ENCODE assay signal across 9 cellular contexts in the genomic region with DNA sequence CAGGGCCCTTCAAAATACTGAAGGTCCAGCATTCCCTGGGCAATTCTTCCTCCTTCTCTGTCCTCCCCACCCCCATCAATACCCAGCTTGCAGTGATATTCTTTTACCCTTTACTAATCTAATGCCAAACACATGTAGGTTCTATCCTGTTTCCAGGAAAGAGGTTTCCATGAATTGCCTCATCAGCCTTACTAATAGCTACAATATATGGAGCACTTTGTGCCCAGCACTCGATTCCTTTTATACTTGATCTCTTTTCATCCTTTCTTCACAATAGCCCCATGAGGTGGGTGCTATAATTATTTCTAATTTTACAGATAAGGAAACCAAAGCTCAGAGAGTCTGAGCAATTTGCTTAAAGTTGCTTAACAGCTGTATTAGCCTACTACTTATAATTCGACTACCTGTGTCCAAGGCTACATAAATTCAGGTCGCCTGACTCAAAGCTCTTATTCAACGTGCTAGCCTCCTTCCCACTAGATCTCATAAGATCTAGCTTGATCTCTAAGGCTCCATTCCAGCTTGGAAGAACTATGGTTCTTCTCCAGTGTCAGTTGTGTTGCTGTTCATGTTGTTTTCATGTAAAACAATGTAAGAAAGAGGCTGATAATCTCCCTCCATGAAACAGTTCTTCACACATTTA.
A peak's percentile ranks its signal among the peaks of the same experiment; 100 is the strongest.
DNase-seq lines count a peak whose midpoint lies in the region; ATAC-seq and TF ChIP-seq lines count a peak whose summit lies in the region.
"Had no signal": no experiment of that assay in that cellular context is flagged by ENCODE, and none has a peak within 500 bp of the region (broad histone marks: within the 10 kb centered on the region; RNA-seq: fewer than 3 reads in every experiment).

No MANE protein-coding gene starts in this region.

- H2AK9ac ChIP-seq in IMR-90 (replicated peaks; ENCODE audit: low read depth, low read length, poor library complexity): no peak overlapping the region

- H3K9ac ChIP-seq in IMR-90 (ENCODE audit: low read depth, low read length) (peak overlapping the region; percentile 66), colonic mucosa (ENCODE audit: low read depth in 2 of 2, low read length in 2 of 2) (no peak overlapping the region)
- H3K9ac ChIP-seq: parathyroid adenoma had no signal

- intact Hi-C loops in IMR-90 (cut with micrococcal nuclease) (loop anchor here (2.0 to 5.0 kb wide), 3 partner anchors 36 to 55 kb away; no protein-coding TSS in a partner anchor), colonic mucosa (cut with DNase I) (no loop called here), ovary (cut with DNase I) (no loop called here)

- peak overlapping the region; percentile 96 for H2BK5ac ChIP-seq in IMR-90 (ENCODE audit: low read depth, low read length, poor library complexity, severe bottlenecking)

- H4K5ac ChIP-seq in IMR-90 (ENCODE audit: low read depth, low read length): peak overlapping the region; percentile 98

- H3K27me3 ChIP-seq in IMR-90 (ENCODE audit: control insufficient read depth, insufficient read depth, low read length): no peaks in the 10 kb centered on the region
- H3K27me3 ChIP-seq in colonic mucosa: no peaks in the 10 kb centered on the region
- H3K27me3 ChIP-seq in osteoblast (ENCODE audit: insufficient read depth, low read length): no peaks in the 10 kb centered on the region
- H3K27me3 ChIP-seq in ovary: no peaks in the 10 kb centered on the region

- peak overlapping the region; percentile 91 for H3K23ac ChIP-seq in IMR-90 (ENCODE audit: low read depth, low read length)

- no CpG with 5 or more reads among the region's 4 CpGs for WGBS in IMR-90 (ENCODE audit: extremely low coverage in 2 of 2, insufficient read length in 1 of 2), 2 experiments
- WGBS in ovary, 3 donors: 51 to 63% (median 58%) methylated on average over 4 of the region's 4 CpGs

- peak overlapping the region; percentile 99 for H2BK120ac ChIP-seq in IMR-90 (ENCODE audit: low read depth, low read length)

- ATAC-seq in GM18498 (IDR thresholded peaks at IDR 0.05; ENCODE audit: unreplicated experiment) (peak; percentile 4), IMR-90 (ENCODE audit: low read depth) (no peak)

- H2BK20ac ChIP-seq in IMR-90 (ENCODE audit: low read depth, low read length): peak overlapping the region; percentile 99

- POLR2A ChIA-PET in IMR-90 (lab: Charles Lee; ENCODE audit: unreplicated experiment): no interaction called here

- peak overlapping the region; percentile 91 for H3K14ac ChIP-seq in IMR-90 (replicated peaks; ENCODE audit: low read depth, low read length)

- H3K4me1 ChIP-seq in IMR-90 (ENCODE audit: control insufficient read depth, insufficient read depth, low read length) (peaks cover 28% of the 10 kb centered on the region), colonic mucosa (no peaks in the 10 kb centered on the region), osteoblast (ENCODE audit: insufficient read depth, low read length) (peaks cover 65% of the 10 kb centered on the region), ovary (ENCODE audit: insufficient read depth) (peaks cover 16% of the 10 kb centered on the region)
- H3K4me1 ChIP-seq: parathyroid adenoma had no signal

- TF ChIP-seq RAD21 in IMR-90 (IDR thresholded peaks at IDR 0.05; ENCODE audit: low read length): no peak

- no peak for TF ChIP-seq EP300 in ovary (IDR thresholded peaks at IDR 0.05)

- H3K27ac ChIP-seq in IMR-90 (ENCODE audit: insufficient read depth, low read length) (peak overlapping the region; percentile 94), colonic mucosa (peak overlapping the region; percentile 22), osteoblast (ENCODE audit: low read depth, low read length) (peak overlapping the region; percentile 98), ovary (peak overlapping the region in 1 of 2 donors; percentile 47)
- H3K27ac ChIP-seq: parathyroid adenoma had no signal

- H3K56ac ChIP-seq in IMR-90 (ENCODE audit: extremely low read depth, insufficient read depth, low read length): peak overlapping the region; percentile 94

- H3K79me1 ChIP-seq in IMR-90 (ENCODE audit: low read depth in 1 of 2, low read length in 2 of 2): no peaks in the 10 kb centered on the region

- TF ChIP-seq POLR2A in IMR-90 (IDR thresholded peaks at IDR 0.05; ENCODE audit: low read depth, low read length): no peak
- no peak for TF ChIP-seq POLR2A in ovary (IDR thresholded peaks at IDR 0.05)

- no peaks in the 10 kb centered on the region for H3K79me2 ChIP-seq in osteoblast (ENCODE audit: insufficient read depth, low read length)
- H3K79me2 ChIP-seq: parathyroid adenoma had no signal

- BruUV-seq in IMR-90 (replicated peaks; lab: Mats Ljungman, UMichigan): no TSS peak

- peak overlapping the region; percentile 92 for H2AK5ac ChIP-seq in IMR-90 (ENCODE audit: low read depth, low read length)

- peak overlapping the region; percentile 98 for H4K91ac ChIP-seq in IMR-90 (ENCODE audit: insufficient read depth, low read depth, low read length)

- H4K20me1 ChIP-seq in IMR-90 (ENCODE audit: insufficient read depth, low read length) (no peaks in the 10 kb centered on the region), osteoblast (ENCODE audit: insufficient read depth, low read length) (no peaks in the 10 kb centered on the region)

- H2AFZ ChIP-seq in IMR-90 (replicated peaks; ENCODE audit: low read length, poor library complexity) (no peak overlapping the region), osteoblast (ENCODE audit: low read length) (peak overlapping the region; percentile 48)
- H2AFZ ChIP-seq: parathyroid adenoma had no signal

- H3K18ac ChIP-seq in IMR-90 (ENCODE audit: low read depth, low read length): peak overlapping the region; percentile 96

- in situ Hi-C loops in IMR-90 (cut with MboI; ENCODE audit: low sequenced_read_pairs): no loop called here

- CTCF ChIA-PET in IMR-90 (lab: Yijun Ruan, JAX): interaction anchor here (1.4 to 1.7 kb wide), 2 partner anchors 63 to 132 kb away, joined by 3 to 4 read pairs; no protein-coding TSS in a partner anchor

- H2BK15ac ChIP-seq in IMR-90 (ENCODE audit: low read depth, low read length): peak overlapping the region; percentile 98

- H4K8ac ChIP-seq in IMR-90 (ENCODE audit: low read depth in 2 of 2, low read length in 2 of 2): peak overlapping the region; percentile 93 to 96

- DNase-seq in IMR-90 (peak; percentile 61), colonic mucosa (no peak), osteoblast (ENCODE audit: insufficient read length, low spot score, missing footprints) (no peak), midbrain (lab: John Stamatoyannopoulos, UW) (no peak), medulla oblongata (ENCODE audit: extremely low spot score) (no peak), AML-193 (lab: John Stamatoyannopoulos, UW) (no peak), ovary (no peak)

- H3K4me3 ChIP-seq in IMR-90 (ENCODE audit: insufficient read depth, low read depth, low read length) (no peak overlapping the region), colonic mucosa (no peak overlapping the region), osteoblast (ENCODE audit: insufficient read depth, low read length) (peak overlapping the region; percentile 34), ovary (no peak overlapping the region)

- TF ChIP-seq CTCF in IMR-90 (conservative IDR thresholded peaks at IDR 0.05; ENCODE audit: low read depth, low read length) (no peak), colonic mucosa (IDR thresholded peaks at IDR 0.05) (no peak), osteoblast (IDR thresholded peaks at IDR 0.05; ENCODE audit: extremely low read depth, low read depth, low read length) (no peak), ovary (IDR thresholded peaks at IDR 0.05) (no peak)

- peak overlapping the region; percentile 95 for H3K4ac ChIP-seq in IMR-90 (ENCODE audit: low read depth, low read length)

- dilution Hi-C loops in IMR-90 (cut with HindIII; ENCODE audit: low sequenced_read_pairs, unreplicated experiment): no loop called here

- H3K9me3 ChIP-seq in IMR-90 (ENCODE audit: control insufficient read depth, insufficient read depth, low read length) (no peaks in the 10 kb centered on the region), colonic mucosa (no peaks in the 10 kb centered on the region), osteoblast (ENCODE audit: low read depth, low read length) (no peaks in the 10 kb centered on the region), ovary (no peaks in the 10 kb centered on the region)

- H3K36me3 ChIP-seq in IMR-90 (ENCODE audit: control insufficient read depth, insufficient read depth, low read length) (no peaks in the 10 kb centered on the region), colonic mucosa (no peaks in the 10 kb centered on the region), osteoblast (ENCODE audit: insufficient read depth, low read length) (no peaks in the 10 kb centered on the region), ovary (no peaks in the 10 kb centered on the region)

- H3K4me2 ChIP-seq in IMR-90 (ENCODE audit: low read depth, low read length) (peak overlapping the region; percentile 50), osteoblast (ENCODE audit: insufficient read depth, low read length) (peak overlapping the region; percentile 49)

- H3K9me1 ChIP-seq in IMR-90 (ENCODE audit: insufficient read depth, low read length): peaks cover 22% of the 10 kb centered on the region

TF ChIP-seq in IMR-90, 13 proteins besides CTCF, POLR2A, EP300 and RAD21:
- TF ChIP-seq, protein P1, sequence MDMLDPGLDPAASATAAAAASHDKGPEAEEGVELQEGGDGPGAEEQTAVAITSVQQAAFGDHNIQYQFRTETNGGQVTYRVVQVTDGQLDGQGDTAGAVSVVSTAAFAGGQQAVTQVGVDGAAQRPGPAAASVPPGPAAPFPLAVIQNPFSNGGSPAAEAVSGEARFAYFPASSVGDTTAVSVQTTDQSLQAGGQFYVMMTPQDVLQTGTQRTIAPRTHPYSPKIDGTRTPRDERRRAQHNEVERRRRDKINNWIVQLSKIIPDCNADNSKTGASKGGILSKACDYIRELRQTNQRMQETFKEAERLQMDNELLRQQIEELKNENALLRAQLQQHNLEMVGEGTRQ (IDR thresholded peaks at IDR 0.05; ENCODE audit: low read depth, low read length): no peak
- TF ChIP-seq CEBPB (IDR thresholded peaks at IDR 0.05; ENCODE audit: low read depth, low read length) (peak; percentile 64; the same call in 1 of the 2 replicates), MAFK (IDR thresholded peaks at IDR 0.05; ENCODE audit: low read depth, low read length) (no peak), RCOR1 (IDR thresholded peaks at IDR 0.05; ENCODE audit: insufficient replicate concordance, low read length) (no peak)
- TF ChIP-seq, protein P2, sequence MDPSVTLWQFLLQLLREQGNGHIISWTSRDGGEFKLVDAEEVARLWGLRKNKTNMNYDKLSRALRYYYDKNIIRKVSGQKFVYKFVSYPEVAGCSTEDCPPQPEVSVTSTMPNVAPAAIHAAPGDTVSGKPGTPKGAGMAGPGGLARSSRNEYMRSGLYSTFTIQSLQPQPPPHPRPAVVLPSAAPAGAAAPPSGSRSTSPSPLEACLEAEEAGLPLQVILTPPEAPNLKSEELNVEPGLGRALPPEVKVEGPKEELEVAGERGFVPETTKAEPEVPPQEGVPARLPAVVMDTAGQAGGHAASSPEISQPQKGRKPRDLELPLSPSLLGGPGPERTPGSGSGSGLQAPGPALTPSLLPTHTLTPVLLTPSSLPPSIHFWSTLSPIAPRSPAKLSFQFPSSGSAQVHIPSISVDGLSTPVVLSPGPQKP (IDR thresholded peaks at IDR 0.05; ENCODE audit: borderline replicate concordance, low read depth, low read length): no peak
